Comparison of ENCODE assay signal across 28 cellular contexts in the genomic region with DNA sequence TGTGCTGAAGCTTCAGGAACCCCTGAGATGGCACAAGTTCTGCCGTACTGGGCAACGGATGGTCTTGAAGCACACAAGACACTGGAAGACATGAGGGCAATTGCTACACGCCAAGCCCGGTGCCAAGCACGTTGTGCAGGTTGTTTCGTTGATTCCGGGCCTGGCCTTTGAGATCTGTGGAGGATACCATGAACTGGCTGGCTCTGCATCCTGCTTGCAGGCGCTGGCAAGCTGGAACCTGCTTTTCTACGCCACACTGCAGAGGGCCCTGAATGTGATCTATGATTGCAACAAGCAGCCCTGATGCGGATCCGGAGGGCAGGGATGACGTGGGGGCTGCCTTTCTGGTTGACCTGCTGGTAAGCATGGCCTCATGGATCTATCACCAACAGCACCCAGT.
"Had no signal": no experiment of that assay in that cellular context is flagged by ENCODE, and none has a peak within 500 bp of the region (broad histone marks: within the 10 kb centered on the region; RNA-seq: fewer than 3 reads in every experiment).

No MANE protein-coding gene starts in this region.

- H3K4me1 ChIP-seq: colonic mucosa, heart right ventricle had no signal

- H3K9me3 ChIP-seq: colonic mucosa, esophagus squamous epithelium, gastroesophageal sphincter, heart right ventricle had no signal

- DNase-seq: activated B cell treated with CpG ODN at 0.5 μM for 24 hours; activated CD4-positive, alpha-beta T cell treated with anti-CD3 and anti-CD28 coated beads for 48 hours; activated CD4-positive, alpha-beta T cell treated with anti-CD3 and anti-CD28 coated beads, Interleukin-2, amount 50 U/mL, for 1 hour; activated CD4-positive, alpha-beta T cell treated with anti-CD3 and anti-CD28 coated beads, Interleukin-2, amount 50 U/mL, for 48 hours; activated CD8-positive, alpha-beta memory T cell treated with anti-CD3 and anti-CD28 coated beads for 24 hours; activated CD8-positive, alpha-beta T cell treated with anti-CD3 and anti-CD28 coated beads for 36 hours; activated effector memory CD4-positive, alpha-beta T cell treated with Interleukin-2 at 50 U/mL for 16 hours; activated gamma-delta T cell treated with Interleukin-2 at 50 U/mL for 16 hours; activated naive CD4-positive, alpha-beta T cell treated with anti-CD3 and anti-CD28 coated beads, Interleukin-2, amount 50 U/mL, for 16 hours; activated naive CD4-positive, alpha-beta T cell treated with Interleukin-2 at 50 U/mL for 16 hours; activated T-cell treated with anti-CD3 and anti-CD28 coated beads, Interleukin-2, amount 50 U/mL, for 4 hours; amniotic stem cell; brain microvascular endothelial cell; colonic mucosa; effector memory CD4-positive, alpha-beta T cell; endodermal cell; erythroblast; esophagus squamous epithelium; foreskin melanocyte; heart right ventricle; T-helper 1 cell; T-helper 17 cell; T1000; WERI-Rb-1 had no signal

- H3K27ac ChIP-seq: brain microvascular endothelial cell, colonic mucosa, esophagus squamous epithelium, gastroesophageal sphincter, heart right ventricle, WERI-Rb-1 had no signal

- H3K36me3 ChIP-seq: brain microvascular endothelial cell, colonic mucosa, esophagus squamous epithelium, gastroesophageal sphincter, heart right ventricle, WERI-Rb-1 had no signal

- H3K4me3 ChIP-seq: colonic mucosa, esophagus squamous epithelium, gastroesophageal sphincter, heart right ventricle had no signal

- FAIRE-seq: astrocyte had no signal

- H3K27me3 ChIP-seq: brain microvascular endothelial cell, colonic mucosa, esophagus squamous epithelium, gastroesophageal sphincter had no signal

- ATAC-seq: activated CD4-positive, CD25-positive, alpha-beta regulatory T cell treated with anti-CD3 and anti-CD28 coated beads, Interleukin-2, amount 50 U/mL, for 24 hours; activated CD8-positive, alpha-beta T cell treated with anti-CD3 and anti-CD28 coated beads for 36 hours; activated T-cell treated with anti-CD3 and anti-CD28 coated beads, Interleukin-2, amount 50 U/mL, for 4 hours; activated T-helper 17 cell treated with anti-CD3 and anti-CD28 coated beads, Interleukin-2, amount 50 U/mL, for 72 hours; T-helper 17 cell had no signal
